39 cellular contexts compared by ENCODE assay signal in genomic region chr22:22932512-22932941, GRCh38. TPM values are rescaled to one million over a fixed set of nuclear protein-coding genes. Genes with fewer than 3 reads are reported as not detected.
A peak's percentile ranks its signal among the peaks of the same experiment; 100 is the strongest.
DNase-seq lines count a peak whose midpoint lies in the region; ATAC-seq, FAIRE-seq and TF ChIP-seq lines count a peak whose summit lies in the region.
"Had no signal": no experiment of that assay in that cellular context is flagged by ENCODE, and none has a peak within 500 bp of the region (broad histone marks: within the 10 kb centered on the region; RNA-seq: fewer than 3 reads in every experiment).

No MANE protein-coding gene starts in this region.

- H3K9ac ChIP-seq in GM12878 (ENCODE audit: control insufficient read depth, insufficient read depth, low read length), result peak overlapping the region; percentile 85
- H3K9ac ChIP-seq: neural progenitor cell, parathyroid adenoma had no signal

- CTCF ChIA-PET in GM12878 (lab: Yijun Ruan, JAX), result interaction anchor here (0.7 to 21.7 kb wide), 9 partner anchors 10 to 902 kb away, joined by 3 to 551 read pairs (median 7); no protein-coding TSS in a partner anchor

- H3K9me3 Mint-ChIP-seq in IgD-negative memory B cell, result no peaks in the 10 kb centered on the region
- H3K9me3 Mint-ChIP-seq: neural progenitor cell; stimulated activated naive CD8-positive, alpha-beta T cell treated with anti-CD3 and anti-CD28 coated beads, Interleukin-15, Interleukin-2, amounts not matched to agents 100 ng/mL and 50 ng/mL, for 24 hours; T-cell had no signal

- H3K36me3 Mint-ChIP-seq in IgD-negative memory B cell, result no peaks in the 10 kb centered on the region
- H3K36me3 Mint-ChIP-seq: neural progenitor cell, T-cell had no signal

- H3K27ac ChIP-seq in DOHH2 (ENCODE audit: low read depth, low read length), result peak overlapping the region; percentile 98
- H3K27ac ChIP-seq in GM12878 (ENCODE audit: control insufficient read depth, insufficient read depth), result peak overlapping the region; percentile 99
- peak overlapping the region in 6 of 8 donors; percentile 11 to 85 (median 64) for H3K27ac ChIP-seq in spleen
- H3K27ac ChIP-seq in coronary artery, result no peak overlapping the region
- H3K27ac ChIP-seq: neural progenitor cell, parathyroid adenoma, right atrium auricular region, RWPE1, thoracic aorta, uterus had no signal

- H4K20me1 ChIP-seq in DOHH2 (ENCODE audit: control insufficient read depth, insufficient read depth, low read depth, low read length) (no peaks in the 10 kb centered on the region), GM12878 (ENCODE audit: control insufficient read depth, insufficient read depth) (no peaks in the 10 kb centered on the region)

- SMC1A ChIA-PET in GM12878 (lab: Charles Lee; ENCODE audit: uncharacterized antibody, unreplicated experiment), result interaction anchor here (1.8 to 15.9 kb wide), 7 partner anchors 9 to 776 kb away, joined by 5 to 154 read pairs (median 40); no protein-coding TSS in a partner anchor

- FAIRE-seq in GM12878 (lab: Jason Lieb, UNC) (no peak), D721Med (lab: Jason Lieb, UNC) (no peak)
- FAIRE-seq: H54, small intestine, TTC549 had no signal

- RAD21 ChIA-PET in GM12878 (lab: Charles Lee; ENCODE audit: unreplicated experiment), result interaction anchor here (1.0 to 16.2 kb wide), 12 partner anchors 10 to 902 kb away, joined by 3 to 255 read pairs (median 8); no protein-coding TSS in a partner anchor

- H3K27ac Mint-ChIP-seq in IgD-negative memory B cell, result peak overlapping the region; percentile 80 to 96 (median 90)
- H3K27ac Mint-ChIP-seq: neural progenitor cell; stimulated activated naive CD8-positive, alpha-beta T cell treated with anti-CD3 and anti-CD28 coated beads, Interleukin-15, Interleukin-2, amounts not matched to agents 100 ng/mL and 50 ng/mL, for 24 hours; T-cell had no signal

- peaks cover 6% of the 10 kb centered on the region for H3K27me3 Mint-ChIP-seq in IgD-negative memory B cell
- H3K27me3 Mint-ChIP-seq: stimulated activated naive CD8-positive, alpha-beta T cell treated with anti-CD3 and anti-CD28 coated beads, Interleukin-15, Interleukin-2, amounts not matched to agents 100 ng/mL and 50 ng/mL, for 24 hours; T-cell had no signal

- intact Hi-C loops in GM12878 (cut with micrococcal nuclease; ENCODE audit: unreplicated experiment), result no loop called here
- intact Hi-C loops in spleen (cut with DNase I; ENCODE audit: low total_unique reads), result no loop called here

- H2AFZ ChIP-seq in GM12878 (ENCODE audit: control insufficient read depth, low read depth, low read length), result no peak overlapping the region
- H2AFZ ChIP-seq: neural progenitor cell, parathyroid adenoma had no signal

- 65% methylated on average over 6 of the region's 6 CpGs for WGBS in GM12878 (ENCODE audit: insufficient coverage, insufficient replicate concordance, low lambda C conversion rate, missing lambda C conversion rate)
- WGBS in spleen, 5 donors, result 61 to 82% (median 64%) methylated on average over 3 to 6 of the region's 6 CpGs

- ATAC-seq in GM12878, result no peak
- ATAC-seq: activated CD4-positive, CD25-positive, alpha-beta regulatory T cell treated with anti-CD3 and anti-CD28 coated beads, Interleukin-2, amount 50 U/mL, for 24 hours; left lobe of liver; T-cell had no signal

- H3K27me3 ChIP-seq in DOHH2 (ENCODE audit: control insufficient read depth, low read length) (no peaks in the 10 kb centered on the region), GM12878 (replicated peaks in 1 of 2; ENCODE audit: control insufficient read depth in 2 of 2, insufficient read depth in 2 of 2, low read length in 1 of 2) (no peaks in the 10 kb centered on the region), spleen (replicated peaks in 1 of 7) (peaks cover 0 to 6% (median 0%) of the 10 kb centered on the region in 7 donors)
- H3K27me3 ChIP-seq: right atrium auricular region, uterus had no signal

- POLR2A ChIA-PET in GM12878 (lab: Charles Lee), result interaction anchor here (0.6 to 10.1 kb wide), 9 partner anchors 10 to 900 kb away, joined by 3 to 153 read pairs (median 4); no protein-coding TSS in a partner anchor

- in situ Hi-C loops in GM12878 (cut with MboI), result no loop called here

- H3K4me3 Mint-ChIP-seq in IgD-negative memory B cell, result peak overlapping the region in 1 of 4 donors; percentile 79
- H3K4me3 Mint-ChIP-seq: neural progenitor cell; stimulated activated naive CD8-positive, alpha-beta T cell treated with anti-CD3 and anti-CD28 coated beads, Interleukin-15, Interleukin-2, amounts not matched to agents 100 ng/mL and 50 ng/mL, for 24 hours; T-cell had no signal

- H3K36me3 ChIP-seq in DOHH2 (ENCODE audit: control insufficient read depth, low read length) (peaks cover 2% of the 10 kb centered on the region; the same call in 1 of the 2 replicates), GM12878 (ENCODE audit: control insufficient read depth in 2 of 2, insufficient read depth in 2 of 2, low read length in 1 of 2) (no peaks in the 10 kb centered on the region), spleen (no peaks in the 10 kb centered on the region)
- H3K36me3 ChIP-seq: neural progenitor cell, right atrium auricular region, thoracic aorta, uterus had no signal

- H3K4me1 ChIP-seq in DOHH2 (ENCODE audit: control insufficient read depth, low read length) (peaks cover 98% of the 10 kb centered on the region), GM12878 (ENCODE audit: control insufficient read depth, insufficient read depth, low read length) (peaks cover 95% of the 10 kb centered on the region), spleen (peaks cover 0 to 100% (median 76%) of the 10 kb centered on the region in 6 donors)
- H3K4me1 ChIP-seq: neural progenitor cell, parathyroid adenoma, uterus had no signal

- peaks cover 2% of the 10 kb centered on the region; the same call in 1 of the 2 replicates for H3F3A ChIP-seq in DOHH2 (ENCODE audit: control insufficient read depth, insufficient read depth)

- no peak for TF ChIP-seq EP300 in GM12878 (IDR thresholded peaks at IDR 0.05; ENCODE audit: borderline replicate concordance in 1 of 2, control insufficient read depth in 1 of 2, low read depth in 2 of 2, low read length in 2 of 2)

- H3K9me3 ChIP-seq in DOHH2 (ENCODE audit: control insufficient read depth, insufficient read depth, low read length) (no peaks in the 10 kb centered on the region), GM12878 (replicated peaks; ENCODE audit: control insufficient read depth, insufficient read depth, low read length) (no peaks in the 10 kb centered on the region), spleen (no peaks in the 10 kb centered on the region)
- H3K9me3 ChIP-seq: right atrium auricular region, thoracic aorta, uterus had no signal

- peak overlapping the region; percentile 91 for H3K4me2 ChIP-seq in DOHH2 (ENCODE audit: low read length)
- H3K4me2 ChIP-seq in GM12878 (ENCODE audit: control insufficient read depth, insufficient read depth), result peak overlapping the region; percentile 94
- H3K4me2 ChIP-seq: neural progenitor cell had no signal

- TF ChIP-seq CTCF in DOHH2 (IDR thresholded peaks at IDR 0.05; ENCODE audit: low read depth, low read length, poor library complexity, severe bottlenecking), result no peak
- TF ChIP-seq CTCF in GM12878 (IDR thresholded peaks at IDR 0.05 in 2 of 3, conservative IDR thresholded peaks at IDR 0.05 in 1 of 3; ENCODE audit: control insufficient read depth in 2 of 3, extremely low read depth in 1 of 3, insufficient read depth in 1 of 3, low read depth in 3 of 3, low read length in 3 of 3), result no peak
- TF ChIP-seq CTCF in spleen (IDR thresholded peaks at IDR 0.05 in 8 of 11, conservative IDR thresholded peaks at IDR 0.05 in 3 of 11), result no peak
- TF ChIP-seq CTCF in D721Med (IDR thresholded peaks at IDR 0.05; ENCODE audit: insufficient read depth, missing control alignments), result no peak
- no peak for TF ChIP-seq CTCF in coronary artery (IDR thresholded peaks at IDR 0.05)

- TF ChIP-seq POLR2A in GM12878 (IDR thresholded peaks at IDR 0.05; ENCODE audit: low read depth, low read length) (no peak; the same call in 1 of the 2 replicates), spleen (IDR thresholded peaks at IDR 0.05) (no peak)

- no TSS peak for BruUV-seq in GM12878 (replicated peaks; lab: Mats Ljungman, UMichigan)

- peaks cover 65 to 72% (median 70%) of the 10 kb centered on the region in 3 donors for H3K4me1 Mint-ChIP-seq in IgD-negative memory B cell
- H3K4me1 Mint-ChIP-seq: neural progenitor cell had no signal

- H3K9me2 ChIP-seq in DOHH2 (replicated peaks; ENCODE audit: control insufficient read depth, low read length), result no peaks in the 10 kb centered on the region

- H3K79me2 ChIP-seq in DOHH2 (ENCODE audit: control insufficient read depth, low read length), result peaks cover 43% of the 10 kb centered on the region
- peaks cover 58% of the 10 kb centered on the region for H3K79me2 ChIP-seq in GM12878 (ENCODE audit: control insufficient read depth, insufficient read depth, low read length)
- H3K79me2 ChIP-seq: parathyroid adenoma had no signal

- H3K4me3 ChIP-seq in DOHH2 (ENCODE audit: low read length) (peak overlapping the region; percentile 32), GM12878 (peak overlapping the region; percentile 47; the same call in 1 of the 2 replicates), spleen (no peak overlapping the region), coronary artery (no peak overlapping the region)
- H3K4me3 ChIP-seq: neural progenitor cell, right atrium auricular region, thoracic aorta, uterus had no signal

- DNase-seq in GM12878 (ENCODE audit: low read depth, low spot score), result no peak
- peak; percentile 65 for DNase-seq in spleen
- no peak for DNase-seq in D721Med (ENCODE audit: insufficient read length, low spot score)
- no peak for DNase-seq in coronary artery (ENCODE audit: low spot score)
- DNase-seq in NCI-H2081 (lab: John Stamatoyannopoulos, UW), result no peak
- DNase-seq: ACHN; activated CD4-positive, alpha-beta T cell treated with anti-CD3 and anti-CD28 coated beads, Interleukin-2, amount 50 U/mL, for 48 hours; activated naive CD4-positive, alpha-beta T cell; activated T-cell treated with anti-CD3 and anti-CD28 coated beads, Interleukin-2, amount 50 U/mL, for 48 hours; cortex of kidney; erythroblast; KBM-7; mesendoderm; NCI-H1105 treated with DMSO at 0.1 percent for 48 hours; NCI-H2029; NCI-H2227 treated with DMSO at 0.1 percent for 48 hours; NCI-H69; small intestine; stimulated activated CD4-positive, alpha-beta T cell treated with anti-CD3 and anti-CD28 coated beads, Interleukin-1b, Interleukin-23, amount 100 ng/mL, for 48 hours; T-cell; uterus had no signal

- TF ChIP-seq RAD21 in GM12878 (IDR thresholded peaks at IDR 0.05; ENCODE audit: insufficient read depth, low read depth, low read length), result no peak

RNA-seq across cellular contexts. Expression of gene IGLL5, which starts 44.9 kb away (rescaled TPM):
- polyA plus RNA-seq in IgD-negative memory B cell (195 TPM), GM12878 (2011; rRNA removed) (not detected in 2 replicates), GM12878 (2014; fragmentation: Illumina TruSeq; extraction: Trizol) (not detected in 2 replicates), GM12878 (2014; fragmentation: Nextera tagmentation; extraction: Ambion mirVana) (not detected), GM12878 (2014; rRNA removed) (not detected in 2 replicates), GM12878 (2016; fragmentation: Nextera tagmentation; extraction: Ambion mirVana) (not detected), spleen (100 to 1,000 TPM in 1 of 3 donors, 10 to 100 TPM in 2; 80.3 to 201 (median 93.0) TPM)
- not detected in 2 replicates for total RNA-seq in GM12878 (2013; cell fraction: nucleolus; rRNA removed)
- total RNA-seq in GM12878 (2014; rRNA removed) (not detected in 2 replicates), GM12878 (2014; rRNA removed; fragmentation: Illumina TruSeq; extraction: Trizol) (not detected in 2 replicates), GM12878 (2021) (not detected in 2 replicates), spleen (100 to 1,000 TPM in 5 of 7 donors, 10 to 100 TPM in 2; 55.9 to 720 (median 130) TPM)
- not detected for polyA plus RNA-seq in GM12878 (2011; ENCODE audit: low read depth)
- not detected in 2 replicates for polyA plus RNA-seq in GM12878 (2011; cell fraction: cytosol; rRNA removed)
- polyA plus RNA-seq in GM12878 (2011; cell fraction: nucleus; rRNA removed), result not detected in 2 replicates
- 0.39 and 0.48 TPM in 2 replicates for polyA plus RNA-seq in GM12878 (2012)
- polyA minus RNA-seq in GM12878 (2011; rRNA and poly(A)+ RNA removed), result not detected in 2 replicates
- not detected in 2 replicates for polyA minus RNA-seq in GM12878 (2011; cell fraction: cytosol; rRNA and poly(A)+ RNA removed)
- not detected in 2 replicates for polyA minus RNA-seq in GM12878 (2011; cell fraction: nucleus; rRNA and poly(A)+ RNA removed)
- total RNA-seq: cardiac septum, G401, HT1080, MCF 10A, SK-MEL-5 had no signal
- polyA plus RNA-seq: BJ had no signal

Comparison
In these comparisons a context has a peak if more than half of its experiments do, and no peak if none do; other contexts are left out.
1. H3K27ac ChIP-seq: peak in DOHH2 (single experiment), GM12878 (single experiment) and spleen (6 of 8); none in coronary artery (0 of 2).
2. H3K4me3 ChIP-seq: peak in DOHH2 (single experiment) and GM12878 (single experiment); none in spleen (0 of 8) and coronary artery (single experiment).
3. RNA of gene IGLL5, which starts 44.9 kb away (polyA plus RNA-seq): 195 TPM in IgD-negative memory B cell (single experiment) and 80.3 to 201 TPM in spleen; 0.39 to 0.48 TPM in GM12878; every median in the first group is over 10 times any median in the second.